ENCODE assay signal across 8 cellular contexts in genomic region chr18:35040638-35040987, GRCh38. TPM values are rescaled to one million over a fixed set of nuclear protein-coding genes. Genes with fewer than 3 reads are reported as not detected.
A peak's percentile ranks its signal among the peaks of the same experiment; 100 is the strongest.
DNase-seq lines count a peak whose midpoint lies in the region; ATAC-seq and TF ChIP-seq lines count a peak whose summit lies in the region.

No MANE protein-coding gene starts in this region.

- peak overlapping the region in 1 of 2 donors; percentile 63 for H3K4me3 ChIP-seq in left lung

- peaks cover 24 to 53% of the 10 kb centered on the region in 2 donors for H3K4me1 ChIP-seq in left lung

- H3K36me3 Mint-ChIP-seq in T-helper 2 cell treated with Interferon-gamma antibody and Interleukin-4, amounts not matched to agents 5 μg/mL and 100 μg/mL, for 36 hours (ENCODE audit: low read depth): no peaks in the 10 kb centered on the region
- H3K36me3 Mint-ChIP-seq in activated naive CD8-positive, alpha-beta T cell treated with anti-CD3 and anti-CD28 coated beads for 36 hours: peaks cover 8% of the 10 kb centered on the region

- peak overlapping the region; percentile 98 for H3K4me3 Mint-ChIP-seq in T-helper 2 cell treated with Interferon-gamma antibody and Interleukin-4, amounts not matched to agents 5 μg/mL and 100 μg/mL, for 36 hours
- H3K4me3 Mint-ChIP-seq in activated naive CD8-positive, alpha-beta T cell treated with anti-CD3 and anti-CD28 coated beads for 36 hours: peak overlapping the region; percentile 92

- no peaks in the 10 kb centered on the region for H3K9me3 Mint-ChIP-seq in T-helper 2 cell treated with Interferon-gamma antibody and Interleukin-4, amounts not matched to agents 5 μg/mL and 100 μg/mL, for 36 hours
- H3K9me3 Mint-ChIP-seq in activated naive CD8-positive, alpha-beta T cell treated with anti-CD3 and anti-CD28 coated beads for 36 hours: no peaks in the 10 kb centered on the region

- H3K4me1 Mint-ChIP-seq in T-helper 2 cell treated with Interferon-gamma antibody and Interleukin-4, amounts not matched to agents 5 μg/mL and 100 μg/mL, for 36 hours (ENCODE audit: low read depth): peaks cover 42% of the 10 kb centered on the region
- H3K4me1 Mint-ChIP-seq in activated naive CD8-positive, alpha-beta T cell treated with anti-CD3 and anti-CD28 coated beads for 36 hours: peaks cover 57% of the 10 kb centered on the region

- H3K27me3 ChIP-seq in left lung: no peaks in the 10 kb centered on the region

- peak overlapping the region; percentile 69 to 86 for H3K27ac ChIP-seq in left lung
- peak overlapping the region; percentile 95 for H3K27ac ChIP-seq in temporal lobe (ENCODE audit: low read depth, low read length)

- peaks cover 2% of the 10 kb centered on the region for H3K27me3 Mint-ChIP-seq in T-helper 2 cell treated with Interferon-gamma antibody and Interleukin-4, amounts not matched to agents 5 μg/mL and 100 μg/mL, for 36 hours (ENCODE audit: low read depth)
- no peaks in the 10 kb centered on the region for H3K27me3 Mint-ChIP-seq in activated naive CD8-positive, alpha-beta T cell treated with anti-CD3 and anti-CD28 coated beads for 36 hours

- ATAC-seq in left lung (no peak), HG03457 (IDR thresholded peaks at IDR 0.05; ENCODE audit: unreplicated experiment) (no peak), HG03520 (IDR thresholded peaks at IDR 0.05; ENCODE audit: unreplicated experiment) (no peak)

- no peak for TF ChIP-seq CTCF in left lung (IDR thresholded peaks at IDR 0.05)

- H3K27ac Mint-ChIP-seq in T-helper 2 cell treated with Interferon-gamma antibody and Interleukin-4, amounts not matched to agents 5 μg/mL and 100 μg/mL, for 36 hours: peak overlapping the region; percentile 91
- H3K27ac Mint-ChIP-seq in activated naive CD8-positive, alpha-beta T cell treated with anti-CD3 and anti-CD28 coated beads for 36 hours: peak overlapping the region; percentile 98

- intact Hi-C loops in left lung (cut with DNase I): no loop called here

- no peaks in the 10 kb centered on the region for H3K9me3 ChIP-seq in left lung

- no peaks in the 10 kb centered on the region for H3K36me3 ChIP-seq in left lung

- DNase-seq in T-helper 2 cell treated with Interferon-gamma antibody and Interleukin-4, amounts not matched to agents 5 μg/mL and 100 μg/mL, for 36 hours (ENCODE audit: low spot score): no peak
- no peak for DNase-seq in T-helper 2 cell
- DNase-seq in activated naive CD8-positive, alpha-beta T cell treated with anti-CD3 and anti-CD28 coated beads for 36 hours: no peak
- no peak for DNase-seq in left lung
- no peak for DNase-seq in activated CD8-positive, alpha-beta memory T cell treated with anti-CD3 and anti-CD28 coated beads, Interleukin-2, amount 50 U/mL, for 48 hours

RNA-seq across cellular contexts. Expression of gene MAPRE2, which starts 0.6 kb away (rescaled TPM):
- total RNA-seq in activated naive CD8-positive, alpha-beta T cell treated with anti-CD3 and anti-CD28 coated beads for 36 hours: 10 to 100 TPM; 70.1 to 74.0 TPM
- total RNA-seq in left lung (10 to 100 TPM; 37.4 to 37.5 TPM), temporal lobe (82.4 TPM)
